Comparison of ENCODE assay signal across 22 cellular contexts in genomic region chr9:23648651-23649050, GRCh38.
"Had no signal": no experiment of that assay in that cellular context is flagged by ENCODE, and none has a peak within 500 bp of the region (broad histone marks: within the 10 kb centered on the region; RNA-seq: fewer than 3 reads in every experiment).

No MANE protein-coding gene starts in this region.

- H3K4me3 Mint-ChIP-seq: dendritic cell treated with granulocyte-macrophage colony-stimulating factor and Interleukin-4, amounts not matched to agents 40 ng/mL and 50 ng/mL, for 4 days; effector memory CD8-positive, alpha-beta T cell; endodermal cell; mesothelial cell of epicardium; naive thymus-derived CD4-positive, alpha-beta T cell had no signal

- H3K27me3 Mint-ChIP-seq: dendritic cell treated with granulocyte-macrophage colony-stimulating factor and Interleukin-4, amounts not matched to agents 40 ng/mL and 50 ng/mL, for 4 days; effector memory CD8-positive, alpha-beta T cell; naive thymus-derived CD4-positive, alpha-beta T cell had no signal

- H3K27ac Mint-ChIP-seq: dendritic cell treated with granulocyte-macrophage colony-stimulating factor and Interleukin-4, amounts not matched to agents 40 ng/mL and 50 ng/mL, for 4 days; effector memory CD8-positive, alpha-beta T cell; endodermal cell; mesothelial cell of epicardium; naive thymus-derived CD4-positive, alpha-beta T cell had no signal

- DNase-seq: colonic mucosa; cortex of kidney; effector CD8-positive, alpha-beta T cell; effector memory CD8-positive, alpha-beta T cell; endodermal cell; erythroblast; foreskin keratinocyte; head of caudate nucleus; heart right ventricle; hippocampal formation; left cardiac atrium; left lung; left ventricle myocardium superior; lower lobe of right lung; mesenchymal stem cell; mucosa of descending colon; naive thymus-derived CD4-positive, alpha-beta T cell had no signal

- H3K9me3 Mint-ChIP-seq: endodermal cell, mesothelial cell of epicardium had no signal

- ATAC-seq: effector memory CD8-positive, alpha-beta T cell; esophagus mucosa; foreskin keratinocyte; gastroesophageal sphincter; heart right ventricle; left cardiac atrium; left lung; left ventricle myocardium superior; lower lobe of right lung; mucosa of descending colon; naive thymus-derived CD4-positive, alpha-beta T cell had no signal

- H3K9me3 ChIP-seq: colonic mucosa, gastroesophageal sphincter, heart right ventricle, left lung, lower lobe of right lung, mucosa of descending colon had no signal

- H3K36me3 ChIP-seq: colonic mucosa, gastroesophageal sphincter, heart right ventricle, left lung, lower lobe of right lung had no signal

- H3K4me3 ChIP-seq: colonic mucosa, gastroesophageal sphincter, heart right ventricle, left lung, lower lobe of right lung, mucosa of descending colon had no signal

- H3K27ac ChIP-seq: colonic mucosa, epithelial cell of prostate, foreskin keratinocyte, gastroesophageal sphincter, heart right ventricle, left lung, lower lobe of right lung had no signal

- H3K27me3 ChIP-seq: colonic mucosa, foreskin keratinocyte, gastroesophageal sphincter, heart right ventricle, left lung had no signal

- H3K4me1 Mint-ChIP-seq: endodermal cell; mesothelial cell of epicardium; naive thymus-derived CD4-positive, alpha-beta T cell had no signal

- H3K36me3 Mint-ChIP-seq: mesothelial cell of epicardium; naive thymus-derived CD4-positive, alpha-beta T cell had no signal

- H3K4me1 ChIP-seq: colonic mucosa, foreskin keratinocyte, gastroesophageal sphincter, heart right ventricle, left lung, lower lobe of right lung had no signal
